In genomic region chr2:392181-392920, GRCh38 we compare ENCODE assay signal across 18 cellular contexts.
DNase-seq lines count a peak whose midpoint lies in the region; ATAC-seq, FAIRE-seq and TF ChIP-seq lines count a peak whose summit lies in the region.
"Had no signal": no experiment of that assay in that cellular context is flagged by ENCODE, and none has a peak within 500 bp of the region (broad histone marks: within the 10 kb centered on the region; RNA-seq: fewer than 3 reads in every experiment).

No MANE protein-coding gene starts in this region.

- TF ChIP-seq POLR2A in K562 (conservative IDR thresholded peaks at IDR 0.05) (no peak), lower leg skin (IDR thresholded peaks at IDR 0.05) (no peak)

- no peak overlapping the region for H3K9ac ChIP-seq in PC-3 (ENCODE audit: low read length)
- no peak overlapping the region for H3K9ac ChIP-seq in K562 (ENCODE audit: insufficient read depth in 1 of 2, low read depth in 2 of 2, low read length in 2 of 2)

- H3K9me1 ChIP-seq in K562 (ENCODE audit: control insufficient read depth, insufficient read depth, low read length): no peaks in the 10 kb centered on the region

- H3K79me2 ChIP-seq in PC-3 (ENCODE audit: low read length): no peaks in the 10 kb centered on the region
- no peaks in the 10 kb centered on the region for H3K79me2 ChIP-seq in K562 (ENCODE audit: control insufficient read depth, insufficient read depth, low read length)

- no peak overlapping the region for H3K27ac ChIP-seq in PC-3 (ENCODE audit: low read length)
- H3K27ac ChIP-seq in K562 (ENCODE audit: extremely low read depth, low read depth, low read length): no peak overlapping the region

- no peak for ATAC-seq in PC-3
- ATAC-seq in K562: no peak
- ATAC-seq in sciatic nerve: peak; percentile 13

- no peak overlapping the region for H2AFZ ChIP-seq in PC-3 (ENCODE audit: low read length)
- no peak overlapping the region for H2AFZ ChIP-seq in K562 (ENCODE audit: low read depth, low read length)

- POLR2A ChIA-PET in PC-3 (lab: Charles Lee; ENCODE audit: unreplicated experiment) (no interaction called here), K562 (lab: Yijun Ruan, JAX) (no interaction called here)

- CTCF ChIA-PET in PC-3 (lab: Charles Lee): no interaction called here
- CTCF ChIA-PET in K562 (lab: Yijun Ruan, JAX; ENCODE audit: low intra/inter-chr PET ratio): no interaction called here

- H3K9me2 ChIP-seq in PC-3 (replicated peaks; ENCODE audit: low read length): no peaks in the 10 kb centered on the region

- in situ Hi-C loops in K562 (cut with MboI): no loop called here

- BruUV-seq in PC-3 (replicated peaks; lab: Mats Ljungman, UMichigan) (no TSS peak), K562 (replicated peaks; lab: Mats Ljungman, UMichigan) (no TSS peak)

- H4K20me1 ChIP-seq in PC-3 (ENCODE audit: low read length) (no peaks in the 10 kb centered on the region), K562 (replicated peaks; ENCODE audit: control insufficient read depth, insufficient read depth, low read length) (no peaks in the 10 kb centered on the region)

- H3K9me3 ChIP-seq in PC-3 (ENCODE audit: low read length) (no peaks in the 10 kb centered on the region), K562 (replicated peaks; ENCODE audit: control insufficient read depth, insufficient read depth, low read depth, low read length) (peaks cover 6% of the 10 kb centered on the region)

- TF ChIP-seq EP300 in K562 (IDR thresholded peaks at IDR 0.05; ENCODE audit: low read length): no peak

- H3K4me3 ChIP-seq in PC-3 (ENCODE audit: low read length) (no peak overlapping the region), K562 (no peak overlapping the region), lower leg skin (ENCODE audit: low read depth, poor library complexity, severe bottlenecking) (no peak overlapping the region)

- FAIRE-seq in K562 (lab: Jason Lieb, UNC): no peak
- FAIRE-seq: RCC 7860 had no signal

- DNase-seq in PC-3 (no peak), K562 (ENCODE audit: extremely low read depth in 1 of 4, low spot score in 3 of 4) (no peak), left kidney (ENCODE audit: low read depth, low spot score) (peak; percentile 63), sciatic nerve (ENCODE audit: low spot score) (no peak), NCI-H2107 (lab: John Stamatoyannopoulos, UW) (no peak), lower leg skin (ENCODE audit: low spot score in 2 of 2) (no peak)
- DNase-seq in effector CD8-positive, alpha-beta T cell (lab: John Stamatoyannopoulos, UW): no peak
- DNase-seq: H9, HFFc6, KBM-7, NCI-H1092, NCI-H1436 treated with DMSO at 0.1 percent for 48 hours, NCI-H1930, NCI-H2227 treated with DMSO at 0.1 percent for 48 hours, NCI-H510A, NCI-H748 treated with DMSO at 0.1 percent for 48 hours, SHP77 had no signal

- H3K4me2 ChIP-seq in PC-3 (ENCODE audit: low read length): 0 out of 2 replicates have a peak overlapping the region, but pooled peaks have one; percentile 19
- H3K4me2 ChIP-seq in K562 (ENCODE audit: insufficient read depth, low read length): no peak overlapping the region

- H3K36me3 ChIP-seq in PC-3 (ENCODE audit: low read depth, low read length): no peaks in the 10 kb centered on the region
- H3K36me3 ChIP-seq in K562 (ENCODE audit: control insufficient read depth, insufficient read depth, low read length): no peaks in the 10 kb centered on the region

- no peaks in the 10 kb centered on the region for H3K27me3 ChIP-seq in PC-3 (ENCODE audit: low read length)
- H3K27me3 ChIP-seq in K562 (ENCODE audit: control insufficient read depth in 2 of 2, insufficient read depth in 2 of 2, low read length in 2 of 2): peaks cover 3 to 45% of the 10 kb centered on the region in 2 experiments; a peak in 3 of 5 replicates

- intact Hi-C loops in PC-3 (cut with micrococcal nuclease) (loop anchor here (5.0 kb wide), 1 partner anchor 45 kb away; no protein-coding TSS in a partner anchor), K562 (cut with micrococcal nuclease) (no loop called here), sciatic nerve (cut with DNase I) (no loop called here), lower leg skin (cut with DNase I; ENCODE audit: low total_unique reads) (no loop called here)

- no peak for TF ChIP-seq CTCF in PC-3 (conservative IDR thresholded peaks at IDR 0.05; ENCODE audit: low read depth, low read length)
- no peak for TF ChIP-seq CTCF in K562 (IDR thresholded peaks at IDR 0.05 in 2 of 3, conservative IDR thresholded peaks at IDR 0.05 in 1 of 3; ENCODE audit: insufficient read depth in 2 of 3, low read depth in 1 of 3, low read length in 3 of 3)
- no peak for TF ChIP-seq CTCF in lower leg skin (IDR thresholded peaks at IDR 0.05)

- 2% methylated on average over 32 of the region's 32 CpGs for WGBS in K562 (ENCODE audit: insufficient coverage, low coverage, missing lambda C conversion rate)
- WGBS in lower leg skin, 2 donors: 81 to 89% methylated on average over 30 to 32 of the region's 32 CpGs

- no peaks in the 10 kb centered on the region for H3F3A ChIP-seq in PC-3 (ENCODE audit: low read length, unreplicated experiment)

- no peak for TF ChIP-seq RAD21 in K562 (CRISPR knock-in tag; conservative IDR thresholded peaks at IDR 0.05 in 1 of 2, IDR thresholded peaks at IDR 0.05 in 1 of 2)

- H3K4me1 ChIP-seq in PC-3 (ENCODE audit: insufficient read depth, low read length): peaks cover 28% of the 10 kb centered on the region
- H3K4me1 ChIP-seq in K562 (replicated peaks in 1 of 2; ENCODE audit: control insufficient read depth in 2 of 2, insufficient read depth in 2 of 2, low read length in 2 of 2): no peaks in the 10 kb centered on the region; a peak in 1 of 5 replicates

TF ChIP-seq in K562, 482 proteins besides CTCF, POLR2A, EP300 and RAD21:
- TF ChIP-seq NRF1 (conservative IDR thresholded peaks at IDR 0.05 in 1 of 2, IDR thresholded peaks at IDR 0.05 in 1 of 2): peak; percentile 21 to 29; a peak in 2 of 4 replicates
- TF ChIP-seq, protein P1, sequence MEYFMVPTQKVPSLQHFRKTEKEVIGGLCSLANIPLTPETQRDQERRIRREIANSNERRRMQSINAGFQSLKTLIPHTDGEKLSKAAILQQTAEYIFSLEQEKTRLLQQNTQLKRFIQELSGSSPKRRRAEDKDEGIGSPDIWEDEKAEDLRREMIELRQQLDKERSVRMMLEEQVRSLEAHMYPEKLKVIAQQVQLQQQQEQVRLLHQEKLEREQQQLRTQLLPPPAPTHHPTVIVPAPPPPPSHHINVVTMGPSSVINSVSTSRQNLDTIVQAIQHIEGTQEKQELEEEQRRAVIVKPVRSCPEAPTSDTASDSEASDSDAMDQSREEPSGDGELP (CRISPR knock-in tag; IDR thresholded peaks at IDR 0.05; ENCODE audit: borderline replicate concordance): no peak
TF ChIP-seq in K562: peak in this region for 1.
